Comparison of ENCODE assay signal across 10 cellular contexts in the genomic region with DNA sequence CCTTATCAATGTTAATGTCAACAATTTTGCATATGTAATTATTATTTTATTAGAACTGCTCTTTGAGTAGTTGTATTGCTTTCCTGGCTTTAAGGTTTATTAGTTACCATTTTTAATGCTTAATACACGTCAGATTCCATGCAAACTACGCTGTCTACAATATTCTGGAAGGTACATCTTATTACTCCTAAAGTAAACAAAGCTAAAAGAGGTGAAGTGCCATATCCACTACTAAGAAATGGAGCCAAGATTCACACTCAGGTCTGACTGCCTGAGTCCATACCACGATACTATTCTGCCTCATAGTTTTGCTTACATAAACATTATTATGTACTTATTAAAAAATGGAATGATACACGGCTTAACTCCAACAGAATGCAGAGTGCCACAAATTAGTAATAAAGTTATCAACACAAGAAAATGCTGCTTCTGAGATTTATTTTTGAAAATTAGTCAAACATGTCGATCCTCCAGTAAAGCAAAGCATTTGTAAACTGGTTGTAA. TPM values are rescaled to one million over a fixed set of nuclear protein-coding genes. Genes with fewer than 3 reads are reported as not detected.
DNase-seq lines count a peak whose midpoint lies in the region; ATAC-seq, FAIRE-seq and TF ChIP-seq lines count a peak whose summit lies in the region.
"Had no signal": no experiment of that assay in that cellular context is flagged by ENCODE, and none has a peak within 500 bp of the region (broad histone marks: within the 10 kb centered on the region; RNA-seq: fewer than 3 reads in every experiment).

No MANE protein-coding gene starts in this region.

- WGBS in A549 (ENCODE audit: missing lambda C conversion rate), result 47% methylated on average over 5 of the region's 5 CpGs

- H3K4me1 Mint-ChIP-seq in HFFc6 (ENCODE audit: low read depth) (peaks cover 34% of the 10 kb centered on the region), astrocyte (ENCODE audit: low read depth, unreplicated experiment) (peaks cover 8% of the 10 kb centered on the region)

- CTCF ChIA-PET in A549 (lab: Yijun Ruan, JAX), result interaction anchor here (0.6 kb wide), 1 partner anchor 103 kb away, joined by 3 read pairs; no protein-coding TSS in a partner anchor

- ATAC-seq in A549 (no peak), GM21529 (IDR thresholded peaks at IDR 0.05; ENCODE audit: unreplicated experiment) (no peak), HG03469 (IDR thresholded peaks at IDR 0.05; ENCODE audit: unreplicated experiment) (no peak)

- DNase-seq in A549 (ENCODE audit: low read depth in 1 of 2, low spot score in 1 of 2), result no peak
- no peak for DNase-seq in HFFc6
- DNase-seq in astrocyte (ENCODE audit: low read depth), result no peak
- no peak for DNase-seq in iPS-NIHi11 (ENCODE audit: low spot score)
- no peak for DNase-seq in COLO829 (ENCODE audit: low spot score)
- DNase-seq: central memory CD4-positive, alpha-beta T cell; NCI-H510A had no signal

- no peak for TF ChIP-seq EP300 in A549 (IDR thresholded peaks at IDR 0.05)

- H3K9me3 Mint-ChIP-seq in HFFc6, result no peaks in the 10 kb centered on the region
- no peaks in the 10 kb centered on the region for H3K9me3 Mint-ChIP-seq in astrocyte (ENCODE audit: unreplicated experiment)

- H3K27ac ChIP-seq in A549 (peak overlapping the region in 1 of 2 experiments; percentile 99; a peak in 3 of 6 replicates), astrocyte (ENCODE audit: low read depth, low read length) (peak overlapping the region; percentile 87), muscle layer of duodenum (ENCODE audit: low read length) (peak overlapping the region; percentile 99)

- no peaks in the 10 kb centered on the region for H3K36me3 ChIP-seq in astrocyte (ENCODE audit: insufficient read depth, low read length)
- H3K36me3 ChIP-seq in muscle layer of duodenum (ENCODE audit: control insufficient read depth in 1 of 2, insufficient read depth in 2 of 2, low read length in 2 of 2), result peaks cover 0 to 13% of the 10 kb centered on the region in 2 donors

- peak overlapping the region; percentile 93 for H2AFZ ChIP-seq in astrocyte (ENCODE audit: low read depth, low read length)

- H3K27me3 Mint-ChIP-seq in HFFc6 (ENCODE audit: insufficient read depth) (0 out of 2 replicates have a peak, but pooled peaks cover 2% of the 10 kb centered on the region), astrocyte (ENCODE audit: low read depth, unreplicated experiment) (no peaks in the 10 kb centered on the region)

- FAIRE-seq in A549 (lab: Jason Lieb, UNC) (peak; percentile 36), astrocyte (lab: Jason Lieb, UNC) (no peak)

- H3K4me1 ChIP-seq in A549 (peaks cover 29% of the 10 kb centered on the region), astrocyte (ENCODE audit: insufficient read depth, low read length) (peaks cover 7% of the 10 kb centered on the region), muscle layer of duodenum (ENCODE audit: control insufficient read depth in 1 of 2, insufficient read depth in 2 of 2, low read length in 2 of 2) (peaks cover 23 to 30% of the 10 kb centered on the region in 2 donors)

- no peaks in the 10 kb centered on the region for H3K9me3 ChIP-seq in A549
- H3K9me3 ChIP-seq in astrocyte (ENCODE audit: insufficient read depth, low read depth, low read length), result no peaks in the 10 kb centered on the region
- H3K9me3 ChIP-seq in muscle layer of duodenum (ENCODE audit: control insufficient read depth in 1 of 2, low read length in 2 of 2), result no peaks in the 10 kb centered on the region

- H3K4me2 ChIP-seq in A549 (peak overlapping the region; percentile 91), astrocyte (ENCODE audit: low read length) (peak overlapping the region; percentile 89)

- H3K27me3 ChIP-seq in astrocyte (ENCODE audit: insufficient read depth, low read length), result no peaks in the 10 kb centered on the region
- H3K27me3 ChIP-seq in muscle layer of duodenum (ENCODE audit: low read depth, low read length), result no peaks in the 10 kb centered on the region

- no peak for TF ChIP-seq CTCF in A549 (IDR thresholded peaks at IDR 0.05)
- no peak for TF ChIP-seq CTCF in HFFc6 (IDR thresholded peaks at IDR 0.05)
- TF ChIP-seq CTCF in astrocyte (IDR thresholded peaks at IDR 0.05; ENCODE audit: insufficient read depth, low read depth, low read length), result no peak

- no peak for TF ChIP-seq RAD21 in A549 (conservative IDR thresholded peaks at IDR 0.05 in 1 of 2, IDR thresholded peaks at IDR 0.05 in 1 of 2)

- H3K36me3 Mint-ChIP-seq in HFFc6 (ENCODE audit: low read depth) (peaks cover 20% of the 10 kb centered on the region), astrocyte (ENCODE audit: low read depth, unreplicated experiment) (peaks cover 2% of the 10 kb centered on the region)

- H4K20me1 ChIP-seq in astrocyte (ENCODE audit: insufficient read depth, low read length), result peaks cover 26% of the 10 kb centered on the region

- peak overlapping the region; percentile 61; the same call in 2 of the 3 replicates for H3K4me3 ChIP-seq in A549
- H3K4me3 ChIP-seq in astrocyte (ENCODE audit: insufficient read depth, low read depth, low read length), result peak overlapping the region; percentile 87
- peak overlapping the region; percentile 87 to 95 for H3K4me3 ChIP-seq in muscle layer of duodenum (ENCODE audit: low read depth in 1 of 2, low read length in 2 of 2)

- no peak for TF ChIP-seq POLR2A in A549 (IDR thresholded peaks at IDR 0.05; ENCODE audit: low read length)

- peaks cover 32% of the 10 kb centered on the region for H3K79me2 ChIP-seq in astrocyte (ENCODE audit: insufficient read depth, low read length)

- H3K4me3 Mint-ChIP-seq in HFFc6, result peak overlapping the region; percentile 97
- H3K4me3 Mint-ChIP-seq in astrocyte (ENCODE audit: unreplicated experiment), result peak overlapping the region; percentile 99

- POLR2A ChIA-PET in A549 (lab: Yijun Ruan, JAX), result no interaction called here

- peak overlapping the region; percentile 99 for H3K9ac ChIP-seq in astrocyte (ENCODE audit: low read length)

- peak overlapping the region; percentile 98 for H3K27ac Mint-ChIP-seq in HFFc6
- H3K27ac Mint-ChIP-seq in astrocyte (ENCODE audit: unreplicated experiment), result peak overlapping the region; percentile 92

TF ChIP-seq in A549, 52 proteins besides CTCF, POLR2A, EP300 and RAD21:
- TF ChIP-seq KDM1A (IDR thresholded peaks at IDR 0.05; ENCODE audit: low read depth) (no peak), MYC (IDR thresholded peaks at IDR 0.05; ENCODE audit: borderline replicate concordance, low read length) (no peak), MAFK (IDR thresholded peaks at IDR 0.05; ENCODE audit: partially characterized antibody) (peak; percentile 66), ZC3H11A (IDR thresholded peaks at IDR 0.05) (no peak)

RNA-seq across cellular contexts. Expression of gene DMTF1, which starts 1.2 kb away (rescaled TPM):
- polyA plus RNA-seq in A549 (2011; rRNA removed), result 110 and 124 TPM in 2 replicates
- polyA plus RNA-seq in A549 (2012; cell fraction: cytosol; rRNA removed), result 21.3 and 23.1 TPM in 2 replicates
- polyA plus RNA-seq in A549 (2012; cell fraction: nucleus; rRNA removed), result 79.2 and 80.9 TPM in 2 replicates
- 37.3 to 44.3 TPM (median 39.4 TPM) in 3 replicates for polyA plus RNA-seq in A549 (2017; fragmentation: RNase III; extraction: RNeasy Plus Mini Kit Qiagen cat#74134 plus additional on column Dnase treatment)
- 69.5 and 73.6 TPM in 2 replicates for polyA minus RNA-seq in A549 (2011; rRNA and poly(A)+ RNA removed)
- total RNA-seq in HFFc6 (2021; fragmentation: NEBNext Ultra II Directional; extraction: Animal tissue kit (Norgen Biotek cat#: 25700)), result 10 to 100 TPM; 26.2 to 33.0 (median 30.7) TPM
- 77.3 and 89.2 TPM in 2 replicates for total RNA-seq in astrocyte
